ENCODE assay signal across 13 cellular contexts in the genomic region with DNA sequence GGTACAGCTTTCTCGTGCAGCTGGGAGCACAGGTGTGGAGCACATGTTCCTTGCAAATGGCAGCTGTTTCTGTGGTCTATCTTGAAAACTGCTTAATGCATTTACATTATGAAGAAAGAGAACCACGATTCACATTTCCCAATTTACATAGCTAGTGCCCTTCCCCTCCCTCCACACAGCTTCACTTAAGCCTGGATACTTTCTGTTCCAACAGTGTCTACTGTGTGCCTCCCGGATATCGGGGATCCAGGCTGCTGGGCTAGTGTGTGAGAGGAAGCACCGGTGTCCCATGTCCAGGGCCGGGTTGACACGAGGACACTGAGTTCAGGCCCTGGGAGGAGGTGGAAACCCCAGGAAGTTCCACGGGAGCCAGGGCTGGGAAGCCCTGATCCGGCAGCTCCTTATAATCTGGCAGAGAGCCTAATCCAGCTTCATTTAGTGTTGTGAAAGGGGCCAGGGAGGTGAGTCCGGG. TPM values are rescaled to one million over a fixed set of nuclear protein-coding genes. Genes with fewer than 3 reads are reported as not detected.
A peak's percentile ranks its signal among the peaks of the same experiment; 100 is the strongest.
DNase-seq lines count a peak whose midpoint lies in the region; ATAC-seq and TF ChIP-seq lines count a peak whose summit lies in the region.
"Had no signal": no experiment of that assay in that cellular context is flagged by ENCODE, and none has a peak within 500 bp of the region (broad histone marks: within the 10 kb centered on the region; RNA-seq: fewer than 3 reads in every experiment).

No MANE protein-coding gene starts in this region.

- TF ChIP-seq POLR2A in NB4 (IDR thresholded peaks at IDR 0.05; ENCODE audit: extremely low read depth, insufficient read length), result no peak

- H3K27me3 Mint-ChIP-seq in stimulated activated naive CD8-positive, alpha-beta T cell treated with anti-CD3 and anti-CD28 coated beads, Interleukin-15, amount 100 ng/mL, for 72 hours, result peaks cover 10% of the 10 kb centered on the region
- H3K27me3 Mint-ChIP-seq: activated naive CD8-positive, alpha-beta T cell treated with anti-CD3 and anti-CD28 coated beads for 36 hours had no signal

- no peak for ATAC-seq in GM21526 (IDR thresholded peaks at IDR 0.05; ENCODE audit: low FRiP score, unreplicated experiment)
- no peak for ATAC-seq in stimulated activated naive CD8-positive, alpha-beta T cell treated with anti-CD3 and anti-CD28 coated beads, Interleukin-15, amount 100 ng/mL, for 72 hours
- ATAC-seq: T-cell had no signal

- H3K27ac Mint-ChIP-seq in stimulated activated naive CD8-positive, alpha-beta T cell treated with anti-CD3 and anti-CD28 coated beads, Interleukin-15, amount 100 ng/mL, for 72 hours, result no peak overlapping the region
- H3K27ac Mint-ChIP-seq: activated naive CD8-positive, alpha-beta T cell treated with anti-CD3 and anti-CD28 coated beads for 36 hours; T-cell had no signal

- no peak overlapping the region for H3K4me3 Mint-ChIP-seq in stimulated activated naive CD8-positive, alpha-beta T cell treated with anti-CD3 and anti-CD28 coated beads, Interleukin-15, amount 100 ng/mL, for 72 hours
- H3K4me3 Mint-ChIP-seq: activated naive CD8-positive, alpha-beta T cell treated with anti-CD3 and anti-CD28 coated beads for 36 hours; CD14-positive monocyte; T-cell had no signal

- in situ Hi-C loops in ACHN (cut with HindIII; ENCODE audit: low pct_ligation_motif_present, low pct_unique_long_range_greater_than_20kb, low sequenced_read_pairs), result no loop called here

- TF ChIP-seq CTCF in NB4 (IDR thresholded peaks at IDR 0.05; ENCODE audit: low read depth, low read length), result no peak

- no peaks in the 10 kb centered on the region for H3K9me3 Mint-ChIP-seq in stimulated activated naive CD8-positive, alpha-beta T cell treated with anti-CD3 and anti-CD28 coated beads, Interleukin-15, amount 100 ng/mL, for 72 hours
- H3K9me3 Mint-ChIP-seq: activated naive CD8-positive, alpha-beta T cell treated with anti-CD3 and anti-CD28 coated beads for 36 hours; CD14-positive monocyte; T-cell had no signal

- peak overlapping the region; percentile 97 for H3K27ac ChIP-seq in cingulate gyrus (ENCODE audit: low read depth, low read length)
- H3K27ac ChIP-seq: parathyroid adenoma had no signal

- DNase-seq in CD1c-positive myeloid dendritic cell (ENCODE audit: extremely low spot score) (peak; percentile 31), NB4 (ENCODE audit: low read depth) (peak; percentile 29), lung microvascular endothelial cell (ENCODE audit: low read depth in 2 of 2) (peak; percentile 17 to 48), ACHN (no peak), NCI-H1436 treated with DMSO at 0.1 percent for 48 hours (lab: John Stamatoyannopoulos, UW) (no peak)
- no peak for DNase-seq in stimulated activated naive CD8-positive, alpha-beta T cell treated with anti-CD3 and anti-CD28 coated beads, Interleukin-15, amount 100 ng/mL, for 72 hours
- DNase-seq: activated naive CD8-positive, alpha-beta T cell treated with anti-CD3 and anti-CD28 coated beads for 36 hours; NCI-H1417 treated with DMSO at 0.1 percent for 48 hours; T-cell had no signal

- peaks cover 67% of the 10 kb centered on the region for H3K4me1 Mint-ChIP-seq in stimulated activated naive CD8-positive, alpha-beta T cell treated with anti-CD3 and anti-CD28 coated beads, Interleukin-15, amount 100 ng/mL, for 72 hours

- H3K4me3 ChIP-seq in NB4 (ENCODE audit: low read depth, low read length), result no peak overlapping the region

RNA-seq across cellular contexts. Expression of gene TMCC2, which starts 31.7 kb away (rescaled TPM):
- total RNA-seq in lung microvascular endothelial cell, result 0.40 and 0.44 TPM in 2 replicates

RNA-seq across cellular contexts. Expression of gene DSTYK, which starts 47.9 kb away (rescaled TPM):
- 8.9 and 10.9 TPM in 2 replicates for total RNA-seq in lung microvascular endothelial cell

Comparison
In these comparisons a context has a peak if more than half of its experiments do, and no peak if none do; other contexts are left out.
1. DNase-seq: peak in CD1c-positive myeloid dendritic cell (single experiment), NB4 (single experiment) and lung microvascular endothelial cell (2 of 2); none in ACHN (single experiment), NCI-H1436 treated with DMSO at 0.1 percent for 48 hours (single experiment) and stimulated activated naive CD8-positive, alpha-beta T cell treated with anti-CD3 and anti-CD28 coated beads, Interleukin-15, amount 100 ng/mL, for 72 hours (0 of 2).